ENCODE assay signal across 19 cellular contexts in genomic region chr12:2243275-2243674, GRCh38.
DNase-seq lines count a peak whose midpoint lies in the region; ATAC-seq and TF ChIP-seq lines count a peak whose summit lies in the region.
"Had no signal": no experiment of that assay in that cellular context is flagged by ENCODE, and none has a peak within 500 bp of the region (broad histone marks: within the 10 kb centered on the region; RNA-seq: fewer than 3 reads in every experiment).

No MANE protein-coding gene starts in this region.

- no peak for TF ChIP-seq POLR2A in gastroesophageal sphincter (IDR thresholded peaks at IDR 0.05)

- H3K36me3 ChIP-seq in gastroesophageal sphincter (no peaks in the 10 kb centered on the region), rectal smooth muscle tissue (ENCODE audit: control insufficient read depth, insufficient read depth, low read length) (no peaks in the 10 kb centered on the region)
- H3K36me3 ChIP-seq: colonic mucosa, ovary, upper lobe of left lung had no signal

- TF ChIP-seq CTCF in gastroesophageal sphincter (IDR thresholded peaks at IDR 0.05): no peak

- H3K27ac ChIP-seq in gastroesophageal sphincter: peak overlapping the region; percentile 65 to 85 (median 80)
- H3K27ac ChIP-seq in rectal smooth muscle tissue (ENCODE audit: low read depth, low read length): peak overlapping the region; percentile 87
- H3K27ac ChIP-seq: colonic mucosa, HL-60, ovary, RWPE1, upper lobe of left lung had no signal

- peaks cover 3% of the 10 kb centered on the region for H3K4me1 Mint-ChIP-seq in activated CD4-positive, alpha-beta T cell treated with anti-CD3 and anti-CD28 coated beads for 36 hours
- H3K4me1 Mint-ChIP-seq in activated CD8-positive, alpha-beta T cell treated with anti-CD3 and anti-CD28 coated beads, Interleukin-2, amount 10 ng/mL, durations not matched to agents 7 days and 5 days (ENCODE audit: low read depth): no peaks in the 10 kb centered on the region

- no peaks in the 10 kb centered on the region for H3K9me3 ChIP-seq in gastroesophageal sphincter
- H3K9me3 ChIP-seq: colonic mucosa, ovary, upper lobe of left lung had no signal

- peak; percentile 39 for ATAC-seq in activated CD4-positive, alpha-beta T cell treated with anti-CD3 and anti-CD28 coated beads for 36 hours
- ATAC-seq in gastroesophageal sphincter (no peak), HG02870 (IDR thresholded peaks at IDR 0.05; ENCODE audit: unreplicated experiment) (no peak)
- no peak for ATAC-seq in activated CD8-positive, alpha-beta T cell treated with anti-CD3 and anti-CD28 coated beads, Interleukin-2, amount 10 ng/mL, durations not matched to agents 7 days and 5 days

- no peaks in the 10 kb centered on the region for H3K9me3 Mint-ChIP-seq in activated CD4-positive, alpha-beta T cell treated with anti-CD3 and anti-CD28 coated beads for 36 hours (ENCODE audit: low read depth)
- H3K9me3 Mint-ChIP-seq in activated CD8-positive, alpha-beta T cell treated with anti-CD3 and anti-CD28 coated beads, Interleukin-2, amount 10 ng/mL, durations not matched to agents 7 days and 5 days (ENCODE audit: insufficient read depth): no peaks in the 10 kb centered on the region
- H3K9me3 Mint-ChIP-seq: WTC11 had no signal

- peaks cover 2% of the 10 kb centered on the region for H3K27me3 Mint-ChIP-seq in activated CD4-positive, alpha-beta T cell treated with anti-CD3 and anti-CD28 coated beads for 36 hours
- peaks cover 2% of the 10 kb centered on the region for H3K27me3 Mint-ChIP-seq in activated CD8-positive, alpha-beta T cell treated with anti-CD3 and anti-CD28 coated beads, Interleukin-2, amount 10 ng/mL, durations not matched to agents 7 days and 5 days (ENCODE audit: low read depth)

- no peak for DNase-seq in activated CD4-positive, alpha-beta T cell treated with anti-CD3 and anti-CD28 coated beads for 36 hours
- no peak for DNase-seq in activated CD4-positive, alpha-beta T cell treated with anti-CD3 and anti-CD28 coated beads, Interleukin-2, amount 50 U/mL, for 4 hours
- DNase-seq in NCI-H69 (lab: John Stamatoyannopoulos, UW) (peak; percentile 17), hypothalamus (lab: John Stamatoyannopoulos, UW) (no peak)
- no peak for DNase-seq in activated CD8-positive, alpha-beta T cell treated with anti-CD3 and anti-CD28 coated beads, Interleukin-2, amount 10 ng/mL, durations not matched to agents 7 days and 5 days
- DNase-seq: 8988T, activated gamma-delta T cell treated with Interleukin-2 at 50 U/mL for 16 hours, colonic mucosa, KG1, NCI-H1105, ovary, T-helper 1 cell, upper lobe of left lung had no signal

- no peak overlapping the region for H3K4me3 Mint-ChIP-seq in activated CD4-positive, alpha-beta T cell treated with anti-CD3 and anti-CD28 coated beads for 36 hours
- H3K4me3 Mint-ChIP-seq in activated CD8-positive, alpha-beta T cell treated with anti-CD3 and anti-CD28 coated beads, Interleukin-2, amount 10 ng/mL, durations not matched to agents 7 days and 5 days: no peak overlapping the region
- H3K4me3 Mint-ChIP-seq: WTC11 had no signal

- CTCF ChIA-PET in activated CD4-positive, alpha-beta T cell treated with anti-CD3 and anti-CD28 coated beads for 36 hours (lab: Charles Lee): interaction anchor here (0.7 to 0.8 kb wide), 2 partner anchors 40 to 340 kb away, joined by 3 to 4 read pairs; no protein-coding TSS in a partner anchor
- CTCF ChIA-PET in activated CD8-positive, alpha-beta T cell treated with anti-CD3 and anti-CD28 coated beads, Interleukin-2, amount 10 ng/mL, durations not matched to agents 7 days and 5 days (lab: Charles Lee): no interaction called here

- H3K4me3 ChIP-seq in gastroesophageal sphincter: no peak overlapping the region
- no peak overlapping the region for H3K4me3 ChIP-seq in rectal smooth muscle tissue (ENCODE audit: low read length)
- H3K4me3 ChIP-seq: colonic mucosa, ovary, upper lobe of left lung had no signal

- no peak for TF ChIP-seq EP300 in gastroesophageal sphincter (IDR thresholded peaks at IDR 0.05)

- POLR2A ChIA-PET in activated CD4-positive, alpha-beta T cell treated with anti-CD3 and anti-CD28 coated beads for 36 hours (lab: Charles Lee): no interaction called here
- POLR2A ChIA-PET in activated CD8-positive, alpha-beta T cell treated with anti-CD3 and anti-CD28 coated beads, Interleukin-2, amount 10 ng/mL, durations not matched to agents 7 days and 5 days (lab: Charles Lee): no interaction called here

- 100% methylated on average over 2 of the region's 2 CpGs; no CpG with 5 or more reads in 1 of the 2 donors for WGBS in gastroesophageal sphincter (ENCODE audit: low coverage in 1 of 2), 2 donors

- no peaks in the 10 kb centered on the region for H3K27me3 ChIP-seq in gastroesophageal sphincter
- H3K27me3 ChIP-seq in rectal smooth muscle tissue (ENCODE audit: control insufficient read depth, insufficient read depth, low read length): no peaks in the 10 kb centered on the region
- H3K27me3 ChIP-seq: colonic mucosa, ovary, upper lobe of left lung had no signal

- H3K36me3 Mint-ChIP-seq in activated CD4-positive, alpha-beta T cell treated with anti-CD3 and anti-CD28 coated beads for 36 hours (ENCODE audit: low read depth): no peaks in the 10 kb centered on the region
- no peaks in the 10 kb centered on the region for H3K36me3 Mint-ChIP-seq in activated CD8-positive, alpha-beta T cell treated with anti-CD3 and anti-CD28 coated beads, Interleukin-2, amount 10 ng/mL, durations not matched to agents 7 days and 5 days (ENCODE audit: low read depth)
- H3K36me3 Mint-ChIP-seq: WTC11 had no signal

- no peak overlapping the region for H3K9ac ChIP-seq in rectal smooth muscle tissue (ENCODE audit: low read length)

- intact Hi-C loops in activated CD4-positive, alpha-beta T cell treated with anti-CD3 and anti-CD28 coated beads for 36 hours (cut with DNase I, micrococcal nuclease): no loop called here

- peaks cover 6 to 92% (median 20%) of the 10 kb centered on the region in 3 donors for H3K4me1 ChIP-seq in gastroesophageal sphincter
- peaks cover 38% of the 10 kb centered on the region for H3K4me1 ChIP-seq in rectal smooth muscle tissue (ENCODE audit: control insufficient read depth, insufficient read depth, low read length)
- H3K4me1 ChIP-seq: colonic mucosa had no signal

- no peak overlapping the region for H3K27ac Mint-ChIP-seq in activated CD4-positive, alpha-beta T cell treated with anti-CD3 and anti-CD28 coated beads for 36 hours
- H3K27ac Mint-ChIP-seq in activated CD8-positive, alpha-beta T cell treated with anti-CD3 and anti-CD28 coated beads, Interleukin-2, amount 10 ng/mL, durations not matched to agents 7 days and 5 days: no peak overlapping the region
